In the genomic region with DNA sequence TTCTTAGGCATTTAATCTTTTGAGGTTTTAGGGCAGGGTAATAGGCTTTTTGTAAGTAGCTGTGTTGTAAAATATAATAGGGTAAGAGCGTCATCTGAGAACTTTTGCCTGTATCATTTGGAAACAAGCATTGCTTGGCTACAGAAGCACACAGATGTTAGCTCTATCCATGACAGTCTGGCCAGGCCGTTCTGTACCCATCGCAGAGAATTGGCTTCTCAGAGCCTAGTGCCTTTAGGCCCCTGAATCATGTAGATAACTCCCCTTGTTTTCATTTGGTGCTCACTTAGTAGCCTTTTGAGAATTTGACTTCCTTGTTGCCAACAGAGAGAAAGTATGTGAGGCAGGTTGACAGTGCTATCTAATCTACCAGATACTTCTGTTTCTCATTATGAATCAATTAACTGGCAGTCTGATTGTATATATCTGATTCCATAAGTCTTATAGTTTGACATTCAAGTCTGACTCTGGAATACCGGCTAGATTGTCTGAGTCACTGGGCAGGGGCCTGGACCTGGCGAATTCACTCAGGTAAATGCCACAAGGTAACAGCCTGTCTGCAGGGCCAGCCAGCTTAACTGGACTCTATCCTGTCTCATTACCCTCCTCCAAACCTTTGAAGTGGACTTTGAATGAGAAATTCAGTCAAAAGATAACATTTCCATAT, we compare ENCODE assay signal across 1 cellular context.
A peak's percentile ranks its signal among the peaks of the same experiment; 100 is the strongest.
TF ChIP-seq lines count a peak whose summit lies in the region.

No MANE protein-coding gene starts in this region.

TF ChIP-seq in SK-N-SH treated with all-trans-retinoic acid at 6 μM for 48 hours, 23 proteins besides CTCF, POLR2A, EP300 and RAD21 (continued from another document):
- TF ChIP-seq TSHZ2 (CRISPR knock-in tag; IDR thresholded peaks at IDR 0.05) (peak; percentile 99), BACH2 (CRISPR knock-in tag; IDR thresholded peaks at IDR 0.05; ENCODE audit: borderline replicate concordance) (no peak), ZNF565 (CRISPR knock-in tag; conservative IDR thresholded peaks at IDR 0.05; ENCODE audit: low read depth) (peak; percentile 59; the same call in 1 of the 2 replicates), ESRRG (CRISPR knock-in tag; IDR thresholded peaks at IDR 0.05) (0 out of 2 replicates have a peak, but pooled peaks have one; percentile 66), ISL1 (CRISPR knock-in tag; IDR thresholded peaks at IDR 0.05) (peak; percentile 96), ZNF70 (CRISPR knock-in tag; IDR thresholded peaks at IDR 0.05) (0 out of 2 replicates have a peak, but pooled peaks have one; percentile 33), ARNTL (CRISPR knock-in tag; IDR thresholded peaks at IDR 0.05; ENCODE audit: borderline replicate concordance, low read depth) (no peak), TCF4 (CRISPR knock-in tag; IDR thresholded peaks at IDR 0.05; ENCODE audit: borderline replicate concordance) (peak; percentile 99), GLIS3 (CRISPR knock-in tag; IDR thresholded peaks at IDR 0.05) (peak; percentile 94)
- TF ChIP-seq, protein P1, sequence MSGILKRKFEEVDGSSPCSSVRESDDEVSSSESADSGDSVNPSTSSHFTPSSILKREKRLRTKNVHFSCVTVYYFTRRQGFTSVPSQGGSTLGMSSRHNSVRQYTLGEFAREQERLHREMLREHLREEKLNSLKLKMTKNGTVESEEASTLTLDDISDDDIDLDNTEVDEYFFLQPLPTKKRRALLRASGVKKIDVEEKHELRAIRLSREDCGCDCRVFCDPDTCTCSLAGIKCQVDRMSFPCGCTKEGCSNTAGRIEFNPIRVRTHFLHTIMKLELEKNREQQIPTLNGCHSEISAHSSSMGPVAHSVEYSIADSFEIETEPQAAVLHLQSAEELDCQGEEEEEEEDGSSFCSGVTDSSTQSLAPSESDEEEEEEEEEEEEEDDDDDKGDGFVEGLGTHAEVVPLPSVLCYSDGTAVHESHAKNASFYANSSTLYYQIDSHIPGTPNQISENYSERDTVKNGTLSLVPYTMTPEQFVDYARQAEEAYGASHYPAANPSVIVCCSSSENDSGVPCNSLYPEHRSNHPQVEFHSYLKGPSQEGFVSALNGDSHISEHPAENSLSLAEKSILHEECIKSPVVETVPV (CRISPR knock-in tag; IDR thresholded peaks at IDR 0.05), result peak; percentile 51; the same call in 1 of the 2 replicates
